Comparison of ENCODE assay signal across 1 cellular context in genomic region chr1:155126494-155127104, GRCh38.
TF ChIP-seq lines count a peak whose summit lies in the region.

No MANE protein-coding gene starts in this region.

TF ChIP-seq in GM12878, 131 proteins besides CTCF, POLR2A, EP300 and RAD21:
- TF ChIP-seq FOXK2 (IDR thresholded peaks at IDR 0.05) (no peak), ZBTB11 (CRISPR knock-in tag; IDR thresholded peaks at IDR 0.05) (no peak), POLR2AphosphoS2 (IDR thresholded peaks at IDR 0.05; ENCODE audit: low read depth, low read length) (no peak), HCFC1 (IDR thresholded peaks at IDR 0.05; ENCODE audit: low read length) (no peak), NBN (IDR thresholded peaks at IDR 0.05) (no peak), LARP7 (IDR thresholded peaks at IDR 0.05) (no peak), MXI1 (IDR thresholded peaks at IDR 0.05; ENCODE audit: low read depth, low read length) (peak; percentile 25; the same call in 1 of the 2 replicates), MLLT1 (IDR thresholded peaks at IDR 0.05) (no peak), RBBP5 (conservative IDR thresholded peaks at IDR 0.05) (no peak), SMARCA5 (IDR thresholded peaks at IDR 0.05) (no peak), ZSCAN29 (IDR thresholded peaks at IDR 0.05) (no peak), MEF2B (IDR thresholded peaks at IDR 0.05; ENCODE audit: partially characterized antibody, poor library complexity, severe bottlenecking) (peak; percentile 26), SRF (IDR thresholded peaks at IDR 0.05; ENCODE audit: low read depth in 2 of 2, low read length in 2 of 2) (no peak), PKNOX1 (IDR thresholded peaks at IDR 0.05) (peak; percentile 90), ESRRA (IDR thresholded peaks at IDR 0.05; ENCODE audit: low read length) (no peak), KAT2A (conservative IDR thresholded peaks at IDR 0.05; ENCODE audit: control insufficient read depth, low read depth, low read length) (no peak), MEF2A (IDR thresholded peaks at IDR 0.05; ENCODE audit: insufficient read depth, low read depth, low read length) (no peak), ETV6 (conservative IDR thresholded peaks at IDR 0.05 in 1 of 2, IDR thresholded peaks at IDR 0.05 in 1 of 2; ENCODE audit: borderline replicate concordance in 1 of 2, low read depth in 1 of 2) (no peak), ATF2 (IDR thresholded peaks at IDR 0.05; ENCODE audit: low read length) (no peak), RAD51 (IDR thresholded peaks at IDR 0.05) (no peak), SREBF2 (IDR thresholded peaks at IDR 0.05; ENCODE audit: low read length) (no peak), TCF7 (IDR thresholded peaks at IDR 0.05; ENCODE audit: borderline replicate concordance) (no peak), CBX3 (IDR thresholded peaks at IDR 0.05; ENCODE audit: borderline replicate concordance, low read depth) (no peak), RUNX3 (IDR thresholded peaks at IDR 0.05; ENCODE audit: low read length) (no peak), ZBTB33 (IDR thresholded peaks at IDR 0.05) (no peak), SKIL (IDR thresholded peaks at IDR 0.05; ENCODE audit: low read depth, poor library complexity, severe bottlenecking) (no peak)
